Comparison of ENCODE assay signal across 21 cellular contexts in genomic region chr4:107599841-107600240, GRCh38.
DNase-seq lines count a peak whose midpoint lies in the region; TF ChIP-seq lines count a peak whose summit lies in the region.
"Had no signal": no experiment of that assay in that cellular context is flagged by ENCODE, and none has a peak within 500 bp of the region (broad histone marks: within the 10 kb centered on the region; RNA-seq: fewer than 3 reads in every experiment).

No MANE protein-coding gene starts in this region.

- no peaks in the 10 kb centered on the region for H3K27me3 Mint-ChIP-seq in osteocyte (ENCODE audit: unreplicated experiment)

- H3K36me3 Mint-ChIP-seq in osteocyte (ENCODE audit: unreplicated experiment): no peaks in the 10 kb centered on the region

- in situ Hi-C loops in brain microvascular endothelial cell (cut with HindIII; ENCODE audit: low pct_ligation_motif_present, low sequenced_read_pairs) (no loop called here), HAP-1 (cut with MboI; ENCODE audit: low sequenced_read_pairs) (no loop called here)

- peaks cover 46% of the 10 kb centered on the region for H3K4me1 Mint-ChIP-seq in osteocyte (ENCODE audit: unreplicated experiment)
- H3K4me1 Mint-ChIP-seq: activated CD4-positive, alpha-beta T cell treated with anti-CD3 and anti-CD28 coated beads for 36 hours had no signal

- H3K9me3 ChIP-seq in HAP-1: no peaks in the 10 kb centered on the region
- no peaks in the 10 kb centered on the region for H3K9me3 ChIP-seq in left ventricle myocardium inferior (replicated peaks)
- H3K9me3 ChIP-seq: Peyer's patch had no signal

- no peaks in the 10 kb centered on the region for H3K27me3 ChIP-seq in brain microvascular endothelial cell (replicated peaks)
- no peaks in the 10 kb centered on the region for H3K27me3 ChIP-seq in HAP-1 (ENCODE audit: low read depth)
- H3K27me3 ChIP-seq in left ventricle myocardium inferior (ENCODE audit: low read depth): no peaks in the 10 kb centered on the region
- H3K27me3 ChIP-seq: Peyer's patch had no signal

- H3K36me3 ChIP-seq in brain microvascular endothelial cell (replicated peaks) (no peaks in the 10 kb centered on the region), HAP-1 (replicated peaks) (no peaks in the 10 kb centered on the region), left ventricle myocardium inferior (no peaks in the 10 kb centered on the region)
- H3K36me3 ChIP-seq: Peyer's patch had no signal

- H3K4me1 ChIP-seq in HAP-1 (peaks cover 9% of the 10 kb centered on the region), left ventricle myocardium inferior (no peaks in the 10 kb centered on the region)
- H3K4me1 ChIP-seq: Peyer's patch had no signal

- peak overlapping the region; percentile 57 for H3K27ac ChIP-seq in brain microvascular endothelial cell
- H3K27ac ChIP-seq in left ventricle myocardium inferior (replicated peaks): no peak overlapping the region
- H3K27ac ChIP-seq: Peyer's patch had no signal

- DNase-seq in AG10803 (ENCODE audit: low read depth) (peak; percentile 56), M059J (ENCODE audit: low read depth) (peak; percentile 59), brain microvascular endothelial cell (no peak), osteocyte (ENCODE audit: extremely low spot score, unreplicated experiment) (no peak), NCI-H82 (lab: John Stamatoyannopoulos, UW) (no peak), HAP-1 (ENCODE audit: low spot score in 2 of 2) (no peak), left ventricle myocardium inferior (no peak), NCI-H526 treated with DMSO at 0.1 percent for 48 hours (lab: John Stamatoyannopoulos, UW) (no peak)
- DNase-seq: activated CD4-positive, alpha-beta T cell treated with anti-CD3 and anti-CD28 coated beads for 36 hours; activated gamma-delta T cell treated with Interleukin-2 at 50 U/mL for 16 hours; activated T-cell treated with anti-CD3 and anti-CD28 coated beads, Interleukin-2, amount 50 U/mL, for 24 hours; dermis blood vessel endothelial cell; DMS79; glutamatergic neuron; MM.1S; NCI-H1417 treated with DMSO at 0.1 percent for 48 hours; NCI-H510A; nucleus accumbens; Peyer's patch; substantia nigra; T-helper 2 cell had no signal

- H3K4me3 Mint-ChIP-seq in osteocyte (ENCODE audit: unreplicated experiment): no peak overlapping the region
- H3K4me3 Mint-ChIP-seq: activated CD4-positive, alpha-beta T cell treated with anti-CD3 and anti-CD28 coated beads for 36 hours; activated T-cell treated with anti-CD3 and anti-CD28 coated beads, Interleukin-2, amount 50 U/mL, for 24 hours had no signal

- TF ChIP-seq CTCF in AG10803 (conservative IDR thresholded peaks at IDR 0.05; ENCODE audit: low read length) (no peak), brain microvascular endothelial cell (IDR thresholded peaks at IDR 0.05; ENCODE audit: low read depth, low read length, missing control alignments) (no peak), osteocyte (IDR thresholded peaks at IDR 0.05) (no peak), left ventricle myocardium inferior (IDR thresholded peaks at IDR 0.05; ENCODE audit: borderline replicate concordance) (no peak)

- H3K27ac Mint-ChIP-seq in osteocyte (ENCODE audit: unreplicated experiment): peak overlapping the region; percentile 86
- H3K27ac Mint-ChIP-seq: activated CD4-positive, alpha-beta T cell treated with anti-CD3 and anti-CD28 coated beads for 36 hours; activated T-cell treated with anti-CD3 and anti-CD28 coated beads, Interleukin-2, amount 50 U/mL, for 24 hours had no signal

- H3K9me3 Mint-ChIP-seq in osteocyte (ENCODE audit: unreplicated experiment): no peaks in the 10 kb centered on the region
- H3K9me3 Mint-ChIP-seq: activated T-cell treated with anti-CD3 and anti-CD28 coated beads, Interleukin-2, amount 50 U/mL, for 24 hours had no signal

- intact Hi-C loops in left ventricle myocardium inferior (cut with micrococcal nuclease): no loop called here

- H3K4me3 ChIP-seq in AG10803 (ENCODE audit: low read length) (no peak overlapping the region), brain microvascular endothelial cell (ENCODE audit: low read depth, low read length) (no peak overlapping the region), HAP-1 (no peak overlapping the region), left ventricle myocardium inferior (no peak overlapping the region)
- H3K4me3 ChIP-seq: Peyer's patch had no signal

Comparison
In these comparisons a context has a peak if more than half of its experiments do, and no peak if none do; other contexts are left out.
1. DNase-seq: peak in AG10803 (single experiment) and M059J (single experiment); none in brain microvascular endothelial cell (single experiment), osteocyte (single experiment), NCI-H82 (single experiment), HAP-1 (0 of 2), left ventricle myocardium inferior (single experiment) and NCI-H526 treated with DMSO at 0.1 percent for 48 hours (single experiment).